In genomic region chr12:116628450-116628793, GRCh38 we compare ENCODE assay signal across 14 cellular contexts.
DNase-seq lines count a peak whose midpoint lies in the region; ATAC-seq and TF ChIP-seq lines count a peak whose summit lies in the region.
"Had no signal": no experiment of that assay in that cellular context is flagged by ENCODE, and none has a peak within 500 bp of the region (broad histone marks: within the 10 kb centered on the region; RNA-seq: fewer than 3 reads in every experiment).

No MANE protein-coding gene starts in this region.

- H4K91ac ChIP-seq in mesenchymal stem cell (ENCODE audit: low read length) = peak overlapping the region; percentile 61

- 97% methylated on average over 10 of the region's 10 CpGs for WGBS in mesenchymal stem cell

- peaks cover 13% of the 10 kb centered on the region for H3K4me1 ChIP-seq in Caco-2
- no peaks in the 10 kb centered on the region for H3K4me1 ChIP-seq in Panc1 (ENCODE audit: control insufficient read depth, insufficient read depth, low read length)
- H3K4me1 ChIP-seq in mesenchymal stem cell (ENCODE audit: control insufficient read depth, insufficient read depth, low read depth, low read length) = peaks cover 5% of the 10 kb centered on the region
- H3K4me1 ChIP-seq in colonic mucosa = no peaks in the 10 kb centered on the region

- H3K27me3 ChIP-seq in Caco-2 (replicated peaks; ENCODE audit: control insufficient read depth, insufficient read depth, low read length) = no peaks in the 10 kb centered on the region
- no peaks in the 10 kb centered on the region for H3K27me3 ChIP-seq in Panc1 (ENCODE audit: control insufficient read depth, insufficient read depth, low read length)
- peaks cover 0 to 29% of the 10 kb centered on the region in 2 experiments for H3K27me3 ChIP-seq in mesenchymal stem cell (ENCODE audit: control insufficient read depth in 1 of 2, insufficient read depth in 1 of 2, low read length in 2 of 2)
- no peaks in the 10 kb centered on the region for H3K27me3 ChIP-seq in colonic mucosa

- no peaks in the 10 kb centered on the region for H3K27me3 Mint-ChIP-seq in Caco-2 (ENCODE audit: insufficient read depth, unreplicated experiment)
- H3K27me3 Mint-ChIP-seq in chondrocyte (ENCODE audit: low read depth) = peaks cover 3% of the 10 kb centered on the region

- H2BK5ac ChIP-seq in mesenchymal stem cell (ENCODE audit: low read depth, low read length, poor library complexity, severe bottlenecking) = no peak overlapping the region

- H3K27ac ChIP-seq in Panc1 (ENCODE audit: low read length) (no peak overlapping the region), mesenchymal stem cell (ENCODE audit: low read length, poor library complexity, severe bottlenecking) (no peak overlapping the region), colonic mucosa (no peak overlapping the region)

- H2BK120ac ChIP-seq in mesenchymal stem cell (ENCODE audit: low read depth, low read length) = no peak overlapping the region

- H2AK5ac ChIP-seq in mesenchymal stem cell (ENCODE audit: low read length, severe bottlenecking) = no peak overlapping the region

- peak overlapping the region; percentile 33 for H3K27ac Mint-ChIP-seq in Caco-2 (ENCODE audit: unreplicated experiment)
- no peak overlapping the region for H3K27ac Mint-ChIP-seq in chondrocyte (ENCODE audit: unreplicated experiment)
- H3K27ac Mint-ChIP-seq: CD4-positive, alpha-beta T cell had no signal

- no peak overlapping the region for H3K4me3 Mint-ChIP-seq in Caco-2 (ENCODE audit: unreplicated experiment)
- H3K4me3 Mint-ChIP-seq in chondrocyte (ENCODE audit: unreplicated experiment) = no peak overlapping the region
- H3K4me3 Mint-ChIP-seq: CD4-positive, alpha-beta T cell had no signal

- H3K36me3 Mint-ChIP-seq in Caco-2 (ENCODE audit: insufficient read depth, unreplicated experiment) (peaks cover 6% of the 10 kb centered on the region), chondrocyte (ENCODE audit: low read depth) (no peaks in the 10 kb centered on the region)

- no peak overlapping the region for H3K4me2 ChIP-seq in mesenchymal stem cell (ENCODE audit: low read length, poor library complexity, severe bottlenecking)

- H3K79me1 ChIP-seq in mesenchymal stem cell (replicated peaks; ENCODE audit: low read length, poor library complexity, severe bottlenecking) = no peaks in the 10 kb centered on the region

- no peak overlapping the region for H2BK12ac ChIP-seq in mesenchymal stem cell (ENCODE audit: low read length in 2 of 2)

- H3K18ac ChIP-seq in mesenchymal stem cell (ENCODE audit: low read depth in 1 of 2, low read length in 2 of 2) = no peak overlapping the region

- no peak overlapping the region for H2AFZ ChIP-seq in mesenchymal stem cell (ENCODE audit: low read depth, low read length)

- TF ChIP-seq CTCF in Caco-2 (IDR thresholded peaks at IDR 0.05; ENCODE audit: insufficient read depth in 1 of 2, low read depth in 1 of 2, low read length in 1 of 2, severe bottlenecking in 1 of 2, unreplicated experiment in 1 of 2) (no peak), Panc1 (IDR thresholded peaks at IDR 0.05) (no peak), colonic mucosa (IDR thresholded peaks at IDR 0.05) (no peak), chondrocyte (IDR thresholded peaks at IDR 0.05) (no peak)

- H4K8ac ChIP-seq in mesenchymal stem cell (ENCODE audit: low read length) = no peak overlapping the region

- H3K23ac ChIP-seq in mesenchymal stem cell (ENCODE audit: low read length in 2 of 2) = no peak overlapping the region

- H3K36me3 ChIP-seq in Caco-2 (ENCODE audit: control insufficient read depth, insufficient read depth, low read length) (no peaks in the 10 kb centered on the region), Panc1 (ENCODE audit: control insufficient read depth, insufficient read depth, low read length) (no peaks in the 10 kb centered on the region), mesenchymal stem cell (ENCODE audit: control insufficient read depth in 1 of 2, insufficient read depth in 2 of 2, low read depth in 1 of 2, low read length in 2 of 2) (no peaks in the 10 kb centered on the region), colonic mucosa (no peaks in the 10 kb centered on the region)

- no peak overlapping the region for H3K4me3 ChIP-seq in Caco-2 (ENCODE audit: low read depth, low read length)
- H3K4me3 ChIP-seq in Panc1 (ENCODE audit: low read depth in 2 of 2, low read length in 2 of 2) = no peak overlapping the region
- no peak overlapping the region for H3K4me3 ChIP-seq in mesenchymal stem cell (ENCODE audit: insufficient read depth in 1 of 2, low read depth in 1 of 2, low read length in 2 of 2)
- H3K4me3 ChIP-seq in colonic mucosa = no peak overlapping the region

- DNase-seq in Caco-2 = no peak
- DNase-seq in Panc1 (ENCODE audit: low read depth, low spot score) = no peak
- no peak for DNase-seq in mesenchymal stem cell
- DNase-seq in colonic mucosa = no peak
- no peak for DNase-seq in activated CD4-positive, alpha-beta T cell treated with anti-CD3 and anti-CD28 coated beads for 4 hours
- DNase-seq in chondrocyte (ENCODE audit: low spot score) = no peak
- DNase-seq in COR-L47 (lab: John Stamatoyannopoulos, UW) = no peak
- DNase-seq: C1 segment of cervical spinal cord; CD4-positive, alpha-beta T cell; DND-41; GDM1; GOT3; IMR-90; KBM-7 had no signal

- BruUV-seq in Caco-2 (replicated peaks; lab: Mats Ljungman, UMichigan) = no TSS peak
- no TSS peak for BruUV-seq in Panc1 (replicated peaks; lab: Mats Ljungman, UMichigan)

- H3K4ac ChIP-seq in mesenchymal stem cell (ENCODE audit: low read depth in 1 of 2, low read length in 2 of 2) = no peak overlapping the region

- H3K4me1 Mint-ChIP-seq in Caco-2 (ENCODE audit: low read depth, unreplicated experiment) = peaks cover 31% of the 10 kb centered on the region
- H3K4me1 Mint-ChIP-seq in chondrocyte (ENCODE audit: low read depth) = no peaks in the 10 kb centered on the region

- intact Hi-C loops in Caco-2 (cut with micrococcal nuclease; ENCODE audit: unreplicated experiment) (no loop called here), Panc1 (cut with micrococcal nuclease; ENCODE audit: unreplicated experiment) (no loop called here), colonic mucosa (cut with DNase I) (no loop called here)

- H2BK15ac ChIP-seq in mesenchymal stem cell (ENCODE audit: low read depth, poor library complexity, severe bottlenecking) = no peak overlapping the region

- H3K9ac ChIP-seq in mesenchymal stem cell (ENCODE audit: low read length) (no peak overlapping the region), colonic mucosa (ENCODE audit: low read depth in 2 of 2, low read length in 2 of 2) (no peak overlapping the region)

- CTCF ChIA-PET in Caco-2 (lab: Charles Lee) = no interaction called here
- CTCF ChIA-PET in Panc1 (lab: Charles Lee) = no interaction called here

- ATAC-seq in Panc1 = 0 out of 2 replicates have a peak, but pooled peaks have one; percentile 26

- POLR2A ChIA-PET in Caco-2 (lab: Charles Lee) (interaction anchor here (0.6 kb wide), 1 partner anchor 16 kb away, joined by 8 read pairs; no protein-coding TSS in a partner anchor), Panc1 (lab: Charles Lee) (interaction anchor here (0.6 kb wide), 1 partner anchor 61 kb away, joined by 4 read pairs; no protein-coding TSS in a partner anchor)

- H3K9me3 Mint-ChIP-seq in Caco-2 (ENCODE audit: unreplicated experiment) (peaks cover 10% of the 10 kb centered on the region), chondrocyte (ENCODE audit: low read depth) (no peaks in the 10 kb centered on the region)
- H3K9me3 Mint-ChIP-seq: CD4-positive, alpha-beta T cell had no signal

- H3K14ac ChIP-seq in mesenchymal stem cell (ENCODE audit: low read length in 2 of 2) = no peak overlapping the region

- in situ Hi-C loops in Panc1 (cut with HindIII; ENCODE audit: low pct_unique_long_range_greater_than_20kb, low sequenced_read_pairs) = no loop called here

- peaks cover 2% of the 10 kb centered on the region; the same call in 1 of the 2 replicates for H3K9me3 ChIP-seq in Caco-2
- H3K9me3 ChIP-seq in Panc1 (ENCODE audit: control insufficient read depth, insufficient read depth, low read depth, low read length) = no peaks in the 10 kb centered on the region
- H3K9me3 ChIP-seq in mesenchymal stem cell (ENCODE audit: control insufficient read depth, low read length) = peaks cover 2% of the 10 kb centered on the region
- no peaks in the 10 kb centered on the region for H3K9me3 ChIP-seq in colonic mucosa
